ENCODE assay signal across 9 cellular contexts in genomic region chr12:53102883-53103807, GRCh38. TPM values are rescaled to one million over a fixed set of nuclear protein-coding genes. Genes with fewer than 3 reads are reported as not detected.
DNase-seq lines count a peak whose midpoint lies in the region; ATAC-seq and TF ChIP-seq lines count a peak whose summit lies in the region.
"Had no signal": no experiment of that assay in that cellular context is flagged by ENCODE, and none has a peak within 500 bp of the region (broad histone marks: within the 10 kb centered on the region; RNA-seq: fewer than 3 reads in every experiment).

Gene SOAT2, plus strand, starts transcription at chr12:53103486. Its CDS starts 92 bp downstream, at chr12:53103578.

- H3K36me3 ChIP-seq in right lobe of liver (no peaks in the 10 kb centered on the region), PC-3 (ENCODE audit: low read depth, low read length) (0 out of 2 replicates have a peak, but pooled peaks cover 3% of the 10 kb centered on the region), BE2C (no peaks in the 10 kb centered on the region)
- H3K36me3 ChIP-seq: adrenal gland had no signal

- H3K27me3 ChIP-seq in right lobe of liver (no peaks in the 10 kb centered on the region), PC-3 (ENCODE audit: low read length) (no peaks in the 10 kb centered on the region), BE2C (no peaks in the 10 kb centered on the region)
- H3K27me3 ChIP-seq: adrenal gland had no signal

- peaks cover 3% of the 10 kb centered on the region for H3F3A ChIP-seq in PC-3 (ENCODE audit: low read length, unreplicated experiment)

- H3K4me1 Mint-ChIP-seq in activated CD4-positive, alpha-beta memory T cell treated with anti-CD3 and anti-CD28 coated beads, Interleukin-2, amount 10 ng/mL, durations not matched to agents 7 days and 5 days: peaks cover 57% of the 10 kb centered on the region
- peaks cover 24% of the 10 kb centered on the region for H3K4me1 Mint-ChIP-seq in WTC11

- H3K79me2 ChIP-seq in PC-3 (ENCODE audit: low read length): no peaks in the 10 kb centered on the region

- 40% methylated on average over 15 of the region's 23 CpGs for WGBS in right lobe of liver (ENCODE audit: insufficient coverage, low coverage, low lambda C conversion rate, missing lambda C conversion rate)

- no peak within 1 kb of the TSS for H3K4me3 ChIP-seq in right lobe of liver
- H3K4me3 ChIP-seq in PC-3 (ENCODE audit: low read length): no peak within 1 kb of the TSS
- no peak within 1 kb of the TSS for H3K4me3 ChIP-seq in BE2C (ENCODE audit: low read depth, low read length)
- H3K4me3 ChIP-seq: adrenal gland had no signal

- no peaks in the 10 kb centered on the region for H3K9me2 ChIP-seq in PC-3 (replicated peaks; ENCODE audit: low read length)

- H3K27ac Mint-ChIP-seq in activated CD4-positive, alpha-beta memory T cell treated with anti-CD3 and anti-CD28 coated beads, Interleukin-2, amount 10 ng/mL, durations not matched to agents 7 days and 5 days: peak within 1 kb of the TSS; percentile 69
- H3K27ac Mint-ChIP-seq in WTC11: no peak within 1 kb of the TSS

- BruUV-seq in PC-3 (replicated peaks; lab: Mats Ljungman, UMichigan): no TSS peak

- TF ChIP-seq CTCF in right lobe of liver (IDR thresholded peaks at IDR 0.05): no peak
- no peak for TF ChIP-seq CTCF in PC-3 (conservative IDR thresholded peaks at IDR 0.05; ENCODE audit: low read depth, low read length)
- no peak for TF ChIP-seq CTCF in BE2C (IDR thresholded peaks at IDR 0.05; ENCODE audit: low read depth, low read length)
- no peak for TF ChIP-seq CTCF in WTC11 (IDR thresholded peaks at IDR 0.05)

- TF ChIP-seq POLR2A in right lobe of liver (IDR thresholded peaks at IDR 0.05): no peak

- intact Hi-C loops in right lobe of liver (cut with DNase I): loop anchor here in 1 of 2 donors (5.0 kb wide), 1 partner anchor 36 kb away; no protein-coding TSS in a partner anchor
- intact Hi-C loops in PC-3 (cut with micrococcal nuclease): no loop called here

- H2AFZ ChIP-seq in PC-3 (ENCODE audit: low read length): no peak within 1 kb of the TSS

- H3K9me3 ChIP-seq in right lobe of liver: no peaks in the 10 kb centered on the region
- H3K9me3 ChIP-seq in PC-3 (ENCODE audit: low read length): no peaks in the 10 kb centered on the region
- no peaks in the 10 kb centered on the region for H3K9me3 ChIP-seq in BE2C
- H3K9me3 ChIP-seq: adrenal gland had no signal

- ATAC-seq in HG02981 (IDR thresholded peaks at IDR 0.05; ENCODE audit: unreplicated experiment) (peak; percentile 66), right lobe of liver (peak; percentile 19 to 42 (median 24)), PC-3 (no peak), WTC11 (no peak)

- H3K36me3 Mint-ChIP-seq in activated CD4-positive, alpha-beta memory T cell treated with anti-CD3 and anti-CD28 coated beads, Interleukin-2, amount 10 ng/mL, durations not matched to agents 7 days and 5 days (ENCODE audit: low read depth): no peaks in the 10 kb centered on the region
- H3K36me3 Mint-ChIP-seq in WTC11: no peaks in the 10 kb centered on the region

- DNase-seq in DMS53 (lab: John Stamatoyannopoulos, UW) (peak; percentile 93), right lobe of liver (no peak), PC-3 (no peak), BE2C (no peak), WTC11 (ENCODE audit: low spot score) (no peak), GM19240 (ENCODE audit: insufficient read length, low spot score) (no peak)
- DNase-seq in activated CD4-positive, alpha-beta memory T cell treated with anti-CD3 and anti-CD28 coated beads, Interleukin-2, amount 10 ng/mL, durations not matched to agents 7 days and 5 days: peak; percentile 64

- H3K27ac ChIP-seq in right lobe of liver (peak within 1 kb of the TSS; percentile 47 to 77 (median 67)), PC-3 (ENCODE audit: low read length) (no peak within 1 kb of the TSS)

- H3K4me1 ChIP-seq in right lobe of liver: peaks cover 0 to 49% (median 20%) of the 10 kb centered on the region in 4 donors
- H3K4me1 ChIP-seq in PC-3 (ENCODE audit: insufficient read depth, low read length): peaks cover 18% of the 10 kb centered on the region
- H3K4me1 ChIP-seq in BE2C: peaks cover 7% of the 10 kb centered on the region

- H3K4me2 ChIP-seq in PC-3 (ENCODE audit: low read length): no peak within 1 kb of the TSS

- no peaks in the 10 kb centered on the region for H4K20me1 ChIP-seq in PC-3 (ENCODE audit: low read length)

- CTCF ChIA-PET in activated CD4-positive, alpha-beta memory T cell treated with anti-CD3 and anti-CD28 coated beads, Interleukin-2, amount 10 ng/mL, durations not matched to agents 7 days and 5 days (lab: Charles Lee): interaction anchor here (0.7 to 10.6 kb wide), 20 partner anchors 10 to 318 kb away, joined by 3 to 236 read pairs (median 4); partner anchors contain the start of genes AAAS, PFDN5 and SPRYD3
- CTCF ChIA-PET in PC-3 (lab: Charles Lee) (interaction anchor here (1.3 to 1.7 kb wide), 2 partner anchors 24 to 37 kb away, joined by 5 to 12 read pairs; partner anchors contain the start of gene SPRYD3), WTC11 (lab: Charles Lee) (interaction anchor here (0.5 to 14.6 kb wide), 16 partner anchors 9 to 249 kb away, joined by 3 to 474 read pairs (median 5); partner anchors contain the start of genes AAAS and SPRYD3)

- POLR2A ChIA-PET in activated CD4-positive, alpha-beta memory T cell treated with anti-CD3 and anti-CD28 coated beads, Interleukin-2, amount 10 ng/mL, durations not matched to agents 7 days and 5 days (lab: Charles Lee): interaction anchor here (0.8 to 3.1 kb wide), 18 partner anchors 8 to 276 kb away, joined by 3 to 27 read pairs (median 3); partner anchors contain the start of genes EIF4B and SPRYD3
- POLR2A ChIA-PET in PC-3 (lab: Charles Lee; ENCODE audit: unreplicated experiment): interaction anchor here (0.6 kb wide), 1 partner anchor 24 kb away, joined by 19 read pairs; the partner anchor contains the start of gene SPRYD3
- POLR2A ChIA-PET in WTC11 (lab: Charles Lee): no interaction called here

- peak within 1 kb of the TSS; percentile 8 for H3K4me3 Mint-ChIP-seq in activated CD4-positive, alpha-beta memory T cell treated with anti-CD3 and anti-CD28 coated beads, Interleukin-2, amount 10 ng/mL, durations not matched to agents 7 days and 5 days
- no peak within 1 kb of the TSS for H3K4me3 Mint-ChIP-seq in WTC11

- H3K9ac ChIP-seq in PC-3 (ENCODE audit: low read length): no peak within 1 kb of the TSS

- no peaks in the 10 kb centered on the region for H3K9me3 Mint-ChIP-seq in activated CD4-positive, alpha-beta memory T cell treated with anti-CD3 and anti-CD28 coated beads, Interleukin-2, amount 10 ng/mL, durations not matched to agents 7 days and 5 days
- no peaks in the 10 kb centered on the region for H3K9me3 Mint-ChIP-seq in WTC11

- H3K27me3 Mint-ChIP-seq in activated CD4-positive, alpha-beta memory T cell treated with anti-CD3 and anti-CD28 coated beads, Interleukin-2, amount 10 ng/mL, durations not matched to agents 7 days and 5 days: no peaks in the 10 kb centered on the region
- H3K27me3 Mint-ChIP-seq in WTC11 (ENCODE audit: low read depth): peaks cover 31% of the 10 kb centered on the region

TF ChIP-seq in WTC11, 78 proteins besides CTCF, POLR2A, EP300 and RAD21 (continues in another document):
- no peak for TF ChIP-seq ZNF532 (CRISPR knock-in tag; IDR thresholded peaks at IDR 0.05; ENCODE audit: borderline replicate concordance)

RNA-seq across cellular contexts. Expression of gene SOAT2, which starts in this region (rescaled TPM):
- total RNA-seq in activated CD4-positive, alpha-beta memory T cell treated with anti-CD3 and anti-CD28 coated beads, Interleukin-2, amount 10 ng/mL, durations not matched to agents 7 days and 5 days: 1 to 10 TPM; 1.4 to 1.5 TPM
- total RNA-seq in right lobe of liver (1 to 10 TPM in 3 of 6 experiments, under 1 TPM in 3; 0.62 to 3.4 (median 0.99) TPM), PC-3 (2014; rRNA removed) (0.07 and 0.86 TPM in 2 replicates), WTC11 (2021) (not detected in 3 replicates)
- not detected for polyA plus RNA-seq in BE2C (2012; ENCODE audit: insufficient read depth, insufficient read length, low read depth)

Comparison
In these comparisons a context has a peak if more than half of its experiments do, and no peak if none do; other contexts are left out.
1. DNase-seq: peak in DMS53 (single experiment) and activated CD4-positive, alpha-beta memory T cell treated with anti-CD3 and anti-CD28 coated beads, Interleukin-2, amount 10 ng/mL, durations not matched to agents 7 days and 5 days (single experiment); none in right lobe of liver (0 of 3), PC-3 (single experiment), BE2C (single experiment), WTC11 (single experiment) and GM19240 (single experiment).
2. ATAC-seq: peak in HG02981 (single experiment) and right lobe of liver (4 of 4); none in PC-3 (single experiment) and WTC11 (single experiment).